In genomic region chr6:163398796-163399195, GRCh38 we compare ENCODE assay signal across 11 cellular contexts. TPM values are rescaled to one million over a fixed set of nuclear protein-coding genes. Genes with fewer than 3 reads are reported as not detected.
A peak's percentile ranks its signal among the peaks of the same experiment; 100 is the strongest.
DNase-seq lines count a peak whose midpoint lies in the region; ATAC-seq and TF ChIP-seq lines count a peak whose summit lies in the region.
"Had no signal": no experiment of that assay in that cellular context is flagged by ENCODE, and none has a peak within 500 bp of the region (broad histone marks: within the 10 kb centered on the region; RNA-seq: fewer than 3 reads in every experiment).

No MANE protein-coding gene starts in this region.

- H3K36me3 ChIP-seq in IMR-90 (ENCODE audit: control insufficient read depth, insufficient read depth, low read length) (no peaks in the 10 kb centered on the region), Caco-2 (ENCODE audit: control insufficient read depth, insufficient read depth, low read length) (no peaks in the 10 kb centered on the region)
- H3K36me3 ChIP-seq: esophagus squamous epithelium had no signal

- TF ChIP-seq POLR2A in IMR-90 (IDR thresholded peaks at IDR 0.05; ENCODE audit: low read depth, low read length) = no peak

- TF ChIP-seq CTCF in IMR-90 (conservative IDR thresholded peaks at IDR 0.05; ENCODE audit: low read depth, low read length) (no peak), dorsolateral prefrontal cortex (IDR thresholded peaks at IDR 0.05 in 54 of 56, conservative IDR thresholded peaks at IDR 0.05 in 2 of 56; ENCODE audit: low read depth in 1 of 56, partially characterized antibody in 56 of 56) (no peak), RWPE1 (conservative IDR thresholded peaks at IDR 0.05; ENCODE audit: low read depth) (no peak), Caco-2 (IDR thresholded peaks at IDR 0.05; ENCODE audit: insufficient read depth in 1 of 2, low read depth in 1 of 2, low read length in 1 of 2, severe bottlenecking in 1 of 2, unreplicated experiment in 1 of 2) (no peak)

- H2BK20ac ChIP-seq in IMR-90 (ENCODE audit: low read depth, low read length) = no peak overlapping the region

- no peak overlapping the region for H2BK15ac ChIP-seq in IMR-90 (ENCODE audit: low read depth, low read length)

- H2AK9ac ChIP-seq in IMR-90 (replicated peaks; ENCODE audit: low read depth, low read length, poor library complexity) = no peak overlapping the region

- H2AFZ ChIP-seq in IMR-90 (replicated peaks; ENCODE audit: low read length, poor library complexity) = peak overlapping the region; percentile 52

- H3K4me3 ChIP-seq in IMR-90 (ENCODE audit: insufficient read depth, low read depth, low read length) (no peak overlapping the region), dorsolateral prefrontal cortex (peak overlapping the region in 2 of 59 donors; percentile 0 to 6), Caco-2 (ENCODE audit: low read depth, low read length) (no peak overlapping the region)
- H3K4me3 ChIP-seq: esophagus squamous epithelium had no signal

- in situ Hi-C loops in IMR-90 (cut with MboI; ENCODE audit: low sequenced_read_pairs) = no loop called here

- BruUV-seq in IMR-90 (replicated peaks; lab: Mats Ljungman, UMichigan) (no TSS peak), Caco-2 (replicated peaks; lab: Mats Ljungman, UMichigan) (no TSS peak)

- no peak overlapping the region for H3K9ac ChIP-seq in IMR-90 (ENCODE audit: low read depth, low read length)
- H3K9ac ChIP-seq: SK-N-SH had no signal

- DNase-seq in IMR-90 (no peak), dorsolateral prefrontal cortex (peak in 6 of 10 donors; percentile 38 to 58 (median 52)), pons (ENCODE audit: low spot score) (peak; percentile 83), RWPE1 (ENCODE audit: low spot score) (no peak), Caco-2 (no peak), ureter (ENCODE audit: low spot score) (no peak)
- DNase-seq: CD8-positive, alpha-beta memory T cell; esophagus squamous epithelium; SK-N-SH had no signal

- H2BK120ac ChIP-seq in IMR-90 (ENCODE audit: low read depth, low read length) = no peak overlapping the region

- POLR2A ChIA-PET in IMR-90 (lab: Charles Lee; ENCODE audit: unreplicated experiment) (no interaction called here), RWPE1 (lab: Yijun Ruan, JAX; ENCODE audit: low non-redundant PET) (no interaction called here), Caco-2 (lab: Charles Lee) (no interaction called here)

- H3K9me3 ChIP-seq in IMR-90 (ENCODE audit: control insufficient read depth, insufficient read depth, low read length) (no peaks in the 10 kb centered on the region), Caco-2 (no peaks in the 10 kb centered on the region)
- H3K9me3 ChIP-seq: esophagus squamous epithelium, SK-N-SH had no signal

- H3K36me3 Mint-ChIP-seq in Caco-2 (ENCODE audit: insufficient read depth, unreplicated experiment) = peaks cover 5% of the 10 kb centered on the region
- H3K36me3 Mint-ChIP-seq: CD8-positive, alpha-beta memory T cell had no signal

- H3K4me3 Mint-ChIP-seq in Caco-2 (ENCODE audit: unreplicated experiment) = no peak overlapping the region
- H3K4me3 Mint-ChIP-seq: CD8-positive, alpha-beta memory T cell had no signal

- no peak overlapping the region for H3K23ac ChIP-seq in IMR-90 (ENCODE audit: low read depth, low read length)

- H3K4me1 Mint-ChIP-seq in Caco-2 (ENCODE audit: low read depth, unreplicated experiment) = no peaks in the 10 kb centered on the region

- WGBS in IMR-90 (ENCODE audit: extremely low coverage in 2 of 2, insufficient read length in 1 of 2), 2 experiments = no CpG with 5 or more reads among the region's 9 CpGs

- intact Hi-C loops in IMR-90 (cut with micrococcal nuclease) (no loop called here), dorsolateral prefrontal cortex (cut with DNase I) (loop anchor here in 1 of 2 donors (5.0 kb wide), 1 partner anchor 41 kb away; no protein-coding TSS in a partner anchor), Caco-2 (cut with micrococcal nuclease; ENCODE audit: unreplicated experiment) (no loop called here)

- TF ChIP-seq RAD21 in IMR-90 (IDR thresholded peaks at IDR 0.05; ENCODE audit: low read length) = no peak

- H3K4me2 ChIP-seq in IMR-90 (ENCODE audit: low read depth, low read length) = no peak overlapping the region
- H3K4me2 ChIP-seq: SK-N-SH had no signal

- peak; percentile 84 for ATAC-seq in GM19351 (IDR thresholded peaks at IDR 0.05; ENCODE audit: unreplicated experiment)
- no peak for ATAC-seq in IMR-90 (ENCODE audit: low read depth)
- no peak for ATAC-seq in HG03097 (IDR thresholded peaks at IDR 0.05; ENCODE audit: low FRiP score, unreplicated experiment)

- H3K14ac ChIP-seq in IMR-90 (replicated peaks; ENCODE audit: low read depth, low read length) = no peak overlapping the region

- H3K27me3 ChIP-seq in IMR-90 (ENCODE audit: control insufficient read depth, insufficient read depth, low read length) (no peaks in the 10 kb centered on the region), dorsolateral prefrontal cortex (no peaks in the 10 kb centered on the region), Caco-2 (replicated peaks; ENCODE audit: control insufficient read depth, insufficient read depth, low read length) (no peaks in the 10 kb centered on the region)
- H3K27me3 ChIP-seq: esophagus squamous epithelium had no signal

- H3K9me1 ChIP-seq in IMR-90 (ENCODE audit: insufficient read depth, low read length) = no peaks in the 10 kb centered on the region

- no peaks in the 10 kb centered on the region for H4K20me1 ChIP-seq in IMR-90 (ENCODE audit: insufficient read depth, low read length)

- dilution Hi-C loops in IMR-90 (cut with HindIII; ENCODE audit: low sequenced_read_pairs, unreplicated experiment) = no loop called here

- H3K4me1 ChIP-seq in IMR-90 (ENCODE audit: control insufficient read depth, insufficient read depth, low read length) (no peaks in the 10 kb centered on the region), Caco-2 (no peaks in the 10 kb centered on the region)

- CTCF ChIA-PET in IMR-90 (lab: Yijun Ruan, JAX) (no interaction called here), RWPE1 (lab: Yijun Ruan, JAX) (no interaction called here), Caco-2 (lab: Charles Lee) (no interaction called here)

- no peaks in the 10 kb centered on the region for H3K27me3 Mint-ChIP-seq in Caco-2 (ENCODE audit: insufficient read depth, unreplicated experiment)

- H3K79me1 ChIP-seq in IMR-90 (ENCODE audit: low read depth in 1 of 2, low read length in 2 of 2) = no peaks in the 10 kb centered on the region

- no peak overlapping the region for H4K8ac ChIP-seq in IMR-90 (ENCODE audit: low read depth in 2 of 2, low read length in 2 of 2)

- no peak overlapping the region for H2AK5ac ChIP-seq in IMR-90 (ENCODE audit: low read depth, low read length)

- no peak overlapping the region for H3K27ac Mint-ChIP-seq in Caco-2 (ENCODE audit: unreplicated experiment)
- H3K27ac Mint-ChIP-seq: CD8-positive, alpha-beta memory T cell had no signal

- H3K27ac ChIP-seq in IMR-90 (ENCODE audit: insufficient read depth, low read length) (no peak overlapping the region), dorsolateral prefrontal cortex (peak overlapping the region in 58 of 59 donors; percentile 18 to 91 (median 78)), RWPE1 (no peak overlapping the region)

- H3K9me3 Mint-ChIP-seq in Caco-2 (ENCODE audit: unreplicated experiment) = no peaks in the 10 kb centered on the region
- H3K9me3 Mint-ChIP-seq: CD8-positive, alpha-beta memory T cell had no signal

- H2BK5ac ChIP-seq in IMR-90 (ENCODE audit: low read depth, low read length, poor library complexity, severe bottlenecking) = no peak overlapping the region

- H3K18ac ChIP-seq in IMR-90 (ENCODE audit: low read depth, low read length) = no peak overlapping the region

- no peak overlapping the region for H3K4ac ChIP-seq in IMR-90 (ENCODE audit: low read depth, low read length)

- H4K5ac ChIP-seq in IMR-90 (ENCODE audit: low read depth, low read length) = no peak overlapping the region

- H3K56ac ChIP-seq in IMR-90 (ENCODE audit: extremely low read depth, insufficient read depth, low read length) = no peak overlapping the region

- H4K91ac ChIP-seq in IMR-90 (ENCODE audit: insufficient read depth, low read depth, low read length) = no peak overlapping the region

TF ChIP-seq in IMR-90, 13 proteins besides CTCF, POLR2A, EP300 and RAD21 (continues in another document):
- TF ChIP-seq, protein P1, sequence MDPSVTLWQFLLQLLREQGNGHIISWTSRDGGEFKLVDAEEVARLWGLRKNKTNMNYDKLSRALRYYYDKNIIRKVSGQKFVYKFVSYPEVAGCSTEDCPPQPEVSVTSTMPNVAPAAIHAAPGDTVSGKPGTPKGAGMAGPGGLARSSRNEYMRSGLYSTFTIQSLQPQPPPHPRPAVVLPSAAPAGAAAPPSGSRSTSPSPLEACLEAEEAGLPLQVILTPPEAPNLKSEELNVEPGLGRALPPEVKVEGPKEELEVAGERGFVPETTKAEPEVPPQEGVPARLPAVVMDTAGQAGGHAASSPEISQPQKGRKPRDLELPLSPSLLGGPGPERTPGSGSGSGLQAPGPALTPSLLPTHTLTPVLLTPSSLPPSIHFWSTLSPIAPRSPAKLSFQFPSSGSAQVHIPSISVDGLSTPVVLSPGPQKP (IDR thresholded peaks at IDR 0.05; ENCODE audit: borderline replicate concordance, low read depth, low read length) = no peak
- TF ChIP-seq NFE2L2 (IDR thresholded peaks at IDR 0.05; ENCODE audit: low read depth, low read length) (no peak), FOS (IDR thresholded peaks at IDR 0.05; ENCODE audit: low read depth, low read length) (no peak), USF2 (IDR thresholded peaks at IDR 0.05; ENCODE audit: low read depth, low read length) (no peak), MAFK (IDR thresholded peaks at IDR 0.05; ENCODE audit: low read depth, low read length) (no peak), SMC3 (IDR thresholded peaks at IDR 0.05; ENCODE audit: low read depth, low read length) (no peak), CHD1 (IDR thresholded peaks at IDR 0.05; ENCODE audit: low read depth, low read length) (no peak), BHLHE40 (IDR thresholded peaks at IDR 0.05; ENCODE audit: low read depth, low read length) (no peak), RFX5 (IDR thresholded peaks at IDR 0.05; ENCODE audit: low read depth, low read length) (no peak), CEBPB (IDR thresholded peaks at IDR 0.05; ENCODE audit: low read depth, low read length) (no peak), RCOR1 (IDR thresholded peaks at IDR 0.05; ENCODE audit: insufficient replicate concordance, low read length) (no peak)

RNA-seq across cellular contexts. Expression of gene QKI, which starts 15.7 kb away (rescaled TPM):
- total RNA-seq in IMR-90 (2012; rRNA removed) = 171 and 232 TPM in 2 replicates
- polyA plus RNA-seq in IMR-90 (2012; rRNA removed) = 106 and 112 TPM in 2 replicates
- polyA plus RNA-seq in IMR-90 (2012; cell fraction: cytosol; rRNA removed) = 54.2 and 59.7 TPM in 2 replicates
- 57.1 and 121 TPM in 2 replicates for polyA plus RNA-seq in IMR-90 (2012; cell fraction: nucleus; rRNA removed; ENCODE audit: low replicate concordance)
- 1,000 to 10,000 TPM in 8 of 120 experiments, 100 to 1,000 TPM in 112; 292 to 1,535 (median 581) TPM for total RNA-seq in dorsolateral prefrontal cortex
- total RNA-seq in Caco-2 (2022) = 117 and 134 TPM in 2 replicates
- total RNA-seq in ureter = 96.7 TPM

Comparison
In these comparisons a context has a peak if more than half of its experiments do, and no peak if none do; other contexts are left out.
1. DNase-seq: peak in dorsolateral prefrontal cortex (6 of 10) and pons (single experiment); none in IMR-90 (single experiment), RWPE1 (single experiment), Caco-2 (0 of 2) and ureter (single experiment).
2. H3K27ac ChIP-seq: peak in dorsolateral prefrontal cortex (58 of 59); none in IMR-90 (single experiment) and RWPE1 (single experiment).